Comparison of ENCODE assay signal across 15 cellular contexts in genomic region chr10:110278562-110278961, GRCh38. TPM values are rescaled to one million over a fixed set of nuclear protein-coding genes. Genes with fewer than 3 reads are reported as not detected.
DNase-seq lines count a peak whose midpoint lies in the region; ATAC-seq and TF ChIP-seq lines count a peak whose summit lies in the region.
"Had no signal": no experiment of that assay in that cellular context is flagged by ENCODE, and none has a peak within 500 bp of the region (broad histone marks: within the 10 kb centered on the region; RNA-seq: fewer than 3 reads in every experiment).

No MANE protein-coding gene starts in this region.

- H3K27me3 ChIP-seq in right atrium auricular region (no peaks in the 10 kb centered on the region), esophagus squamous epithelium (no peaks in the 10 kb centered on the region)

- no peaks in the 10 kb centered on the region for H3K9me3 ChIP-seq in right atrium auricular region
- no peaks in the 10 kb centered on the region for H3K9me3 ChIP-seq in esophagus squamous epithelium
- H3K9me3 ChIP-seq: A549, HAP-1 had no signal

- no peak for TF ChIP-seq POLR2A in esophagus squamous epithelium (IDR thresholded peaks at IDR 0.05)

- DNase-seq in right atrium auricular region (ENCODE audit: low spot score) (no peak), Right ventricle myocardium superior (no peak), NAMALWA (ENCODE audit: low spot score) (peak; percentile 35), GM03348 (ENCODE audit: low spot score) (no peak), esophagus squamous epithelium (lab: John Stamatoyannopoulos, UW) (no peak)
- no peak for DNase-seq in stimulated activated CD4-positive, alpha-beta T cell treated with anti-CD3 and anti-CD28 coated beads, Interleukin-4, amount 100 ng/mL, for 24 hours
- DNase-seq: NCI-H146, NCI-H2081 treated with DMSO at 0.1 percent for 48 hours, NCI-H526 treated with DMSO at 0.1 percent for 48 hours had no signal

- peaks cover 0 to 46% of the 10 kb centered on the region in 2 donors for H3K4me1 ChIP-seq in right atrium auricular region
- peaks cover 5 to 27% (median 5%) of the 10 kb centered on the region in 3 donors for H3K4me1 ChIP-seq in esophagus squamous epithelium

- intact Hi-C loops in Right ventricle myocardium superior (cut with DNase I) (loop anchor here (5.0 kb wide), 2 partner anchors 71 to 141 kb away; partner anchors contain the start of gene MXI1), esophagus squamous epithelium (cut with DNase I) (loop anchor here (10.0 kb wide), 1 partner anchor 54 kb away; no protein-coding TSS in a partner anchor)
- intact Hi-C loops in dendritic cell treated with granulocyte-macrophage colony-stimulating factor and Interleukin-4, amounts not matched to agents 40 ng/mL and 50 ng/mL, for 4 days (cut with micrococcal nuclease) = loop anchor here (5.0 kb wide), 2 partner anchors 51 to 391 kb away; no protein-coding TSS in a partner anchor

- H3K36me3 ChIP-seq in right atrium auricular region (peaks cover 3% of the 10 kb centered on the region), esophagus squamous epithelium (peaks cover 0 to 31% (median 0%) of the 10 kb centered on the region in 3 donors)

- no peak overlapping the region for H3K4me3 Mint-ChIP-seq in dendritic cell treated with granulocyte-macrophage colony-stimulating factor and Interleukin-4, amounts not matched to agents 40 ng/mL and 50 ng/mL, for 4 days
- H3K4me3 Mint-ChIP-seq: CD4-positive, CD25-positive, alpha-beta regulatory T cell had no signal

- no peak for TF ChIP-seq CTCF in right atrium auricular region (IDR thresholded peaks at IDR 0.05)
- TF ChIP-seq CTCF in esophagus squamous epithelium (IDR thresholded peaks at IDR 0.05) = no peak

- 45 to 55% methylated on average over 2 of the region's 2 CpGs for WGBS in esophagus squamous epithelium, 2 donors

- peak overlapping the region; percentile 1 for H3K27ac Mint-ChIP-seq in dendritic cell treated with granulocyte-macrophage colony-stimulating factor and Interleukin-4, amounts not matched to agents 40 ng/mL and 50 ng/mL, for 4 days

- H3K27ac ChIP-seq in right atrium auricular region (peak overlapping the region; percentile 5 to 27), esophagus squamous epithelium (no peak overlapping the region)
- H3K27ac ChIP-seq: A549, RWPE1 had no signal

- H3K9me3 Mint-ChIP-seq in dendritic cell treated with granulocyte-macrophage colony-stimulating factor and Interleukin-4, amounts not matched to agents 40 ng/mL and 50 ng/mL, for 4 days = no peaks in the 10 kb centered on the region
- H3K9me3 Mint-ChIP-seq: CD4-positive, CD25-positive, alpha-beta regulatory T cell had no signal

- peaks cover 12% of the 10 kb centered on the region for H3K4me1 Mint-ChIP-seq in dendritic cell treated with granulocyte-macrophage colony-stimulating factor and Interleukin-4, amounts not matched to agents 40 ng/mL and 50 ng/mL, for 4 days (ENCODE audit: low read depth)

- H3K4me3 ChIP-seq in right atrium auricular region (no peak overlapping the region), esophagus squamous epithelium (no peak overlapping the region)
- H3K4me3 ChIP-seq: A549, HAP-1 had no signal

- ATAC-seq in Right ventricle myocardium superior (ENCODE audit: poor library complexity) = no peak
- no peak for ATAC-seq in GM18861 (IDR thresholded peaks at IDR 0.05; ENCODE audit: unreplicated experiment)

- H3K36me3 Mint-ChIP-seq in dendritic cell treated with granulocyte-macrophage colony-stimulating factor and Interleukin-4, amounts not matched to agents 40 ng/mL and 50 ng/mL, for 4 days (ENCODE audit: low read depth) = peaks cover 30% of the 10 kb centered on the region

- H3K27me3 Mint-ChIP-seq in dendritic cell treated with granulocyte-macrophage colony-stimulating factor and Interleukin-4, amounts not matched to agents 40 ng/mL and 50 ng/mL, for 4 days = no peaks in the 10 kb centered on the region
- H3K27me3 Mint-ChIP-seq: CD4-positive, CD25-positive, alpha-beta regulatory T cell had no signal

RNA-seq across cellular contexts. Expression of gene SMNDC1, which starts 26.2 kb away (rescaled TPM):
- total RNA-seq in right atrium auricular region = 1 to 10 TPM; 5.0 to 5.9 TPM
- 25.0 TPM for total RNA-seq in Right ventricle myocardium superior
- total RNA-seq in esophagus squamous epithelium = 10 to 100 TPM in 2 of 4 donors, 1 to 10 TPM in 2; 9.5 to 13.9 (median 10.9) TPM

Comparison
In these comparisons a context has a peak if more than half of its experiments do, and no peak if none do; other contexts are left out.
1. H3K27ac ChIP-seq: peak in right atrium auricular region (2 of 2); none in esophagus squamous epithelium (0 of 4).